Comparison of ENCODE assay signal across 8 cellular contexts in the genomic region with DNA sequence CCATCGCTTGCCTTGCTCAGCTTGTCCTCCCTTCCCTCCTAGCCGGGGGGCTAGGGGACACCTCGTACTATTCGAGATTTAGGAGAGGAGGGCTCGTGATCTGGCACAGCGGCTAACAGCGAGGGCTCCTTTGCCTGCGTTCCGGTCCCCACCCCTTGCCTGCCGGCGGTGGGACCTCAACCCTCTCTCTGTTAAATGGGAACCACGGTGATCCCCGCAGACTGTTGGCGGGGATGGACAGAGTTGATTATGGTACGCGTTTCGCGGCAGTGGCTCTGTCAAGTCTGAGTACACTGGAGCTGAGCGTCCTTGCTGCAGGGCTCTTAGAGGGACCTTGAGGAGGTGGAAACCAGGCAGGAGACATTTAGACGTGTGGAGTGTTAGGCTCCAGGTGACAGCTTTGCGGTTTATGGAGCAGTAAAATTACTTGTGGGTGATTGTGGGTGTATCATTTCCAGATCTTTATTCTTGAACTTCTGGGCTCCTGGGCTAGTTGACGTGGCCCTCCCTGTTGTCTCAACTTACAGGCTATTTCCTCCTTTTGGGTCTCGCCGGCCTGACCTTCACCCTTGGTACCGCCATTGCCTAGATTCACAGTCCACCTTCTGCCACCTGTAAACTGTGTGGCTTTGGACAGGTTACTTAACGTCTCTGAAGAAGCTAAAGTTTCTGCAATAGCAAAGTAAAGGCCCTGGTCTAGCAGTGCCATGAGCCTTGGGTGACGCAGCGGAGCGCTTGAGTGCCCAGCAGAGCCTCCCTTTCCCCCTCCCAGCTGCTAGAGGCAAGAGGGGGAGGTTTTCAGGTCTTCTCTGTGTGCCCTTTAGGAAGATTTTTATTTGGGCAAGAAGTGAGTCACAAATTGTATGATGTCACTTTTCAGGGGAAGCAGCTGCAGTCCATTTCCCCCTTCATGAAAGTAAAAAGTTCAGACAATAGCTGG. TPM values are rescaled to one million over a fixed set of nuclear protein-coding genes. Genes with fewer than 3 reads are reported as not detected.
DNase-seq lines count a peak whose midpoint lies in the region; ATAC-seq, FAIRE-seq and TF ChIP-seq lines count a peak whose summit lies in the region.

No MANE protein-coding gene starts in this region.

- H3K9ac ChIP-seq in GM23248: peak overlapping the region; percentile 90
- H3K9ac ChIP-seq in HepG2 (ENCODE audit: insufficient read depth, low read depth, low read length): peak overlapping the region; percentile 83

- TF ChIP-seq POLR2A in HepG2 (IDR thresholded peaks at IDR 0.05; ENCODE audit: insufficient read depth in 1 of 2, low read depth in 2 of 2, low read length in 2 of 2): no peak

- peaks cover 14% of the 10 kb centered on the region; the same call in 1 of the 2 replicates for H3F3A ChIP-seq in GM23248 (ENCODE audit: insufficient read depth)

- FAIRE-seq in HepG2 (lab: Jason Lieb, UNC): no peak

- ATAC-seq in HepG2: peak; percentile 48

- peak overlapping the region; percentile 95 for H3K4me2 ChIP-seq in GM23248 (ENCODE audit: unreplicated experiment)
- peak overlapping the region; percentile 90 for H3K4me2 ChIP-seq in HepG2 (ENCODE audit: low read depth, low read length)

- peak overlapping the region; percentile 77 for H3K27ac ChIP-seq in GM23248
- H3K27ac ChIP-seq in KOPT-K1 (ENCODE audit: low read depth, low read length, poor library complexity, severe bottlenecking): peak overlapping the region; percentile 87
- peak overlapping the region; percentile 74 for H3K27ac ChIP-seq in WERI-Rb-1
- H3K27ac ChIP-seq in HepG2 (ENCODE audit: extremely low read length, insufficient read depth, low read length): peak overlapping the region; percentile 85

- H3K4me1 ChIP-seq in GM23248 (ENCODE audit: insufficient read depth) (peaks cover 5% of the 10 kb centered on the region; the same call in 1 of the 2 replicates), HepG2 (ENCODE audit: insufficient read depth, low read length) (peaks cover 26% of the 10 kb centered on the region)

- H3K27me3 ChIP-seq in GM23248 (replicated peaks; ENCODE audit: insufficient read depth) (no peaks in the 10 kb centered on the region), WERI-Rb-1 (ENCODE audit: insufficient read depth, low read depth, severe bottlenecking) (no peaks in the 10 kb centered on the region), HepG2 (ENCODE audit: control insufficient read depth in 1 of 2, insufficient read depth in 2 of 2, low read length in 2 of 2) (no peaks in the 10 kb centered on the region; a peak in 1 of 5 replicates)

- H3K79me2 ChIP-seq in GM23248 (ENCODE audit: insufficient read depth) (peaks cover 57% of the 10 kb centered on the region), HepG2 (ENCODE audit: insufficient read depth, low read length) (peaks cover 44% of the 10 kb centered on the region)

- no peaks in the 10 kb centered on the region for H3K9me2 ChIP-seq in GM23248 (ENCODE audit: insufficient read depth)

- in situ Hi-C loops in GM23248 (cut with MboI) (no loop called here), HepG2 (cut with HindIII; ENCODE audit: extremely low pct_ligation_motif_present, low pct_unique_long_range_greater_than_20kb) (no loop called here)

- CTCF ChIA-PET in HepG2 (lab: Yijun Ruan, JAX; ENCODE audit: low intra/inter-chr PET ratio, low total read pairs): no interaction called here

- H2AFZ ChIP-seq in GM23248: peak overlapping the region; percentile 98
- peak overlapping the region; percentile 42 for H2AFZ ChIP-seq in HepG2 (ENCODE audit: low read length)

- no peak for TF ChIP-seq RAD21 in HepG2 (CRISPR knock-in tag; IDR thresholded peaks at IDR 0.05)

- no peak for TF ChIP-seq EP300 in HepG2 (IDR thresholded peaks at IDR 0.05; ENCODE audit: low read depth in 2 of 2, low read length in 2 of 2)
- TF ChIP-seq EP300 in HepG2 (CRISPR knock-in tag; IDR thresholded peaks at IDR 0.05; ENCODE audit: borderline replicate concordance): no peak

- no peak for TF ChIP-seq CTCF in WERI-Rb-1 (IDR thresholded peaks at IDR 0.05; ENCODE audit: low read depth, low read length)
- TF ChIP-seq CTCF in HepG2 (CRISPR knock-in tag; IDR thresholded peaks at IDR 0.05): no peak

- H3K9me3 ChIP-seq in GM23248 (ENCODE audit: low read depth) (no peaks in the 10 kb centered on the region), KOPT-K1 (ENCODE audit: insufficient read depth, low read length, poor library complexity, severe bottlenecking) (peaks cover 10% of the 10 kb centered on the region), WERI-Rb-1 (ENCODE audit: severe bottlenecking) (no peaks in the 10 kb centered on the region), HepG2 (ENCODE audit: low read length) (no peaks in the 10 kb centered on the region)

- H3K36me3 ChIP-seq in GM23248 (ENCODE audit: low read depth) (no peaks in the 10 kb centered on the region), KOPT-K1 (ENCODE audit: insufficient read depth, low read length) (peaks cover 9% of the 10 kb centered on the region), WERI-Rb-1 (no peaks in the 10 kb centered on the region), HepG2 (replicated peaks in 1 of 2; ENCODE audit: control insufficient read depth in 1 of 2, insufficient read depth in 2 of 2, low read length in 2 of 2) (no peaks in the 10 kb centered on the region; a peak in 1 of 5 replicates)

- intact Hi-C loops in HepG2 (cut with micrococcal nuclease; ENCODE audit: unreplicated experiment): no loop called here

- WGBS in GM23248 (ENCODE audit: low coverage in 1 of 2, low lambda C conversion rate in 2 of 2, missing lambda C conversion rate in 2 of 2), 2 experiments: 1 to 2% methylated on average over 29 of the region's 29 CpGs
- WGBS in HepG2 (ENCODE audit: low lambda C conversion rate): under 1% methylated on average over 17 of the region's 29 CpGs

- H3K4me3 ChIP-seq in GM08714 (ENCODE audit: low read length): peak overlapping the region; percentile 77
- H3K4me3 ChIP-seq in GM23248: peak overlapping the region; percentile 98
- peak overlapping the region; percentile 72 for H3K4me3 ChIP-seq in WERI-Rb-1 (ENCODE audit: low read depth, low read length)
- peak overlapping the region; percentile 90 to 95 (median 94) for H3K4me3 ChIP-seq in HepG2 (replicated peaks in 1 of 3; ENCODE audit: insufficient read depth in 1 of 3, low read depth in 2 of 3, low read length in 3 of 3)

- TSS peak; percentile 53 for BruUV-seq in HepG2 (replicated peaks; lab: Mats Ljungman, UMichigan)

- POLR2A ChIA-PET in HepG2 (lab: Yijun Ruan, JAX): no interaction called here

- DNase-seq in GM23248 (peak; percentile 78), WERI-Rb-1 (peak; percentile 33), dedifferentiated amniotic fluid mesenchymal stem cell (ENCODE audit: extremely low spot score) (peak; percentile 29), HepG2 (ENCODE audit: low spot score) (peak; percentile 24), NCI-H2107 (lab: John Stamatoyannopoulos, UW) (no peak)
- DNase-seq in stimulated activated CD8-positive, alpha-beta memory T cell treated with anti-CD3 and anti-CD28 coated beads, Interleukin-12 subunit alpha, Interleukin-12 subunit beta, amount 100 ng/mL, for 4 hours (ENCODE audit: low read depth): peak; percentile 19

- no peaks in the 10 kb centered on the region for H4K20me1 ChIP-seq in GM23248 (ENCODE audit: insufficient read depth)
- H4K20me1 ChIP-seq in HepG2 (ENCODE audit: insufficient read depth, low read length): no peaks in the 10 kb centered on the region

RNA-seq across cellular contexts. Expression of a gene that starts 0.7 kb away (rescaled TPM):
- 22.7 and 22.9 TPM in 2 replicates for total RNA-seq in GM23248 (2014; rRNA removed; shearing (Covaris generic))
- polyA plus RNA-seq in GM23248 (2016; fragmentation: Nextera tagmentation; extraction: Ambion mirVana): 16.8 and 18.7 TPM in 2 replicates
- 39.3 and 64.6 TPM in 2 replicates for total RNA-seq in HepG2 (2016; rRNA removed; fragmentation: Illumina TruSeq; extraction: Trizol)
- 4.5 and 5.7 TPM in 2 replicates for total RNA-seq in HepG2 (2016; cell fraction: cytosol; rRNA removed; fragmentation: Illumina TruSeq; extraction: Trizol; ENCODE audit: low read depth)
- total RNA-seq in HepG2 (2016; cell fraction: insoluble cytoplasmic fraction; rRNA removed; fragmentation: Illumina TruSeq; extraction: Trizol): 42.2 and 60.7 TPM in 2 replicates
- 17.0 and 19.0 TPM in 2 replicates for total RNA-seq in HepG2 (2016; cell fraction: membrane; rRNA removed; fragmentation: Illumina TruSeq; extraction: Trizol)
- 17.3 and 20.2 TPM in 2 replicates for total RNA-seq in HepG2 (2016; cell fraction: nucleus; rRNA removed; fragmentation: Illumina TruSeq; extraction: Trizol)
- 11.9 and 12.2 TPM in 2 replicates for polyA plus RNA-seq in HepG2 (2011; rRNA removed)
- 7.9 and 10.9 TPM in 2 replicates for polyA plus RNA-seq in HepG2 (2011; cell fraction: cytosol; rRNA removed)
- 5.8 and 6.8 TPM in 2 replicates for polyA plus RNA-seq in HepG2 (2011; cell fraction: nucleus; rRNA removed)
- 12.5 and 15.5 TPM in 2 replicates for polyA plus RNA-seq in HepG2 (2012)
- polyA plus RNA-seq in HepG2 (2016; cell fraction: cytosol; fragmentation: Illumina TruSeq; extraction: Trizol; ENCODE audit: low read depth): 2.1 and 2.3 TPM in 2 replicates
- polyA plus RNA-seq in HepG2 (2016; cell fraction: insoluble cytoplasmic fraction; fragmentation: Illumina TruSeq; extraction: Trizol; ENCODE audit: low read depth): 53.0 and 56.5 TPM in 2 replicates
- polyA plus RNA-seq in HepG2 (2016; cell fraction: membrane; fragmentation: Illumina TruSeq; extraction: Trizol; ENCODE audit: low read depth): 9.0 and 9.3 TPM in 2 replicates
- polyA plus RNA-seq in HepG2 (2016; cell fraction: nucleus; fragmentation: Illumina TruSeq; extraction: Trizol; ENCODE audit: insufficient read depth, low read depth): 25.8 and 29.0 TPM in 2 replicates
- polyA minus RNA-seq in HepG2 (2011; rRNA and poly(A)+ RNA removed; ENCODE audit: low replicate concordance): 5.1 and 13.5 TPM in 2 replicates
- polyA minus RNA-seq in HepG2 (2011; cell fraction: cytosol; rRNA and poly(A)+ RNA removed): 9.8 and 11.6 TPM in 2 replicates
- polyA minus RNA-seq in HepG2 (2011; cell fraction: nucleus; rRNA and poly(A)+ RNA removed): 10.3 and 10.8 TPM in 2 replicates

RNA-seq across cellular contexts. Expression of a gene that starts 16.6 kb away (rescaled TPM):
- total RNA-seq in GM23248 (2014; rRNA removed; shearing (Covaris generic)): not detected in 2 replicates
- not detected in 2 replicates for polyA plus RNA-seq in GM23248 (2016; fragmentation: Nextera tagmentation; extraction: Ambion mirVana)
- not detected in 2 replicates for total RNA-seq in HepG2 (2016; rRNA removed; fragmentation: Illumina TruSeq; extraction: Trizol)
- total RNA-seq in HepG2 (2016; cell fraction: cytosol; rRNA removed; fragmentation: Illumina TruSeq; extraction: Trizol; ENCODE audit: low read depth): not detected in 2 replicates
- not detected in 2 replicates for total RNA-seq in HepG2 (2016; cell fraction: insoluble cytoplasmic fraction; rRNA removed; fragmentation: Illumina TruSeq; extraction: Trizol)
- total RNA-seq in HepG2 (2016; cell fraction: membrane; rRNA removed; fragmentation: Illumina TruSeq; extraction: Trizol): not detected in 2 replicates
- not detected in 2 replicates for total RNA-seq in HepG2 (2016; cell fraction: nucleus; rRNA removed; fragmentation: Illumina TruSeq; extraction: Trizol)
- not detected in 2 replicates for polyA plus RNA-seq in HepG2 (2011; rRNA removed)
- not detected in 2 replicates for polyA plus RNA-seq in HepG2 (2011; cell fraction: cytosol; rRNA removed)
- not detected in 2 replicates for polyA plus RNA-seq in HepG2 (2011; cell fraction: nucleus; rRNA removed)
- polyA plus RNA-seq in HepG2 (2012): not detected in 2 replicates
- not detected in 2 replicates for polyA plus RNA-seq in HepG2 (2016; cell fraction: cytosol; fragmentation: Illumina TruSeq; extraction: Trizol; ENCODE audit: low read depth)
- not detected in 2 replicates for polyA plus RNA-seq in HepG2 (2016; cell fraction: insoluble cytoplasmic fraction; fragmentation: Illumina TruSeq; extraction: Trizol; ENCODE audit: low read depth)
- polyA plus RNA-seq in HepG2 (2016; cell fraction: membrane; fragmentation: Illumina TruSeq; extraction: Trizol; ENCODE audit: low read depth): not detected in 2 replicates
- not detected in 2 replicates for polyA plus RNA-seq in HepG2 (2016; cell fraction: nucleus; fragmentation: Illumina TruSeq; extraction: Trizol; ENCODE audit: insufficient read depth, low read depth)
- polyA minus RNA-seq in HepG2 (2011; rRNA and poly(A)+ RNA removed; ENCODE audit: low replicate concordance): not detected in 2 replicates
- not detected in 2 replicates for polyA minus RNA-seq in HepG2 (2011; cell fraction: cytosol; rRNA and poly(A)+ RNA removed)
- not detected in 2 replicates for polyA minus RNA-seq in HepG2 (2011; cell fraction: nucleus; rRNA and poly(A)+ RNA removed)
